ENCODE assay signal across 8 cellular contexts in genomic region chr5:143019614-143020515, GRCh38.
DNase-seq lines count a peak whose midpoint lies in the region; ATAC-seq and TF ChIP-seq lines count a peak whose summit lies in the region.

No MANE protein-coding gene starts in this region.

- no peaks in the 10 kb centered on the region for H3K9me3 Mint-ChIP-seq in activated naive CD8-positive, alpha-beta T cell (ENCODE audit: low read depth)

- no peak overlapping the region for H2AFZ ChIP-seq in DND-41 (ENCODE audit: low read depth, low read length)

- H4K20me1 ChIP-seq in DND-41 (ENCODE audit: insufficient read depth, low read length): no peaks in the 10 kb centered on the region

- no peaks in the 10 kb centered on the region for H3K27me3 Mint-ChIP-seq in activated naive CD8-positive, alpha-beta T cell

- peak overlapping the region; percentile 38 for H3K27ac Mint-ChIP-seq in activated naive CD8-positive, alpha-beta T cell

- H3K27ac ChIP-seq in DND-41 (ENCODE audit: low read length): no peak overlapping the region

- H3K4me1 ChIP-seq in DND-41 (ENCODE audit: insufficient read depth, low read length): no peaks in the 10 kb centered on the region

- ATAC-seq in DND-41 (ENCODE audit: insufficient read depth, low read depth) (peak; percentile 35; the same call in 1 of the 3 replicates), HG03045 (IDR thresholded peaks at IDR 0.05; ENCODE audit: unreplicated experiment) (peak; percentile 84)

- DNase-seq in DND-41: no peak
- no peak for DNase-seq in inferior parietal cortex (ENCODE audit: extremely low spot score)
- no peak for DNase-seq in LoVo (ENCODE audit: low spot score)
- DNase-seq in NCI-H1436 treated with DMSO at 0.1 percent for 48 hours (lab: John Stamatoyannopoulos, UW): no peak
- DNase-seq in mesenteric fat pad (ENCODE audit: low spot score): no peak

- no peak overlapping the region for H3K4me2 ChIP-seq in DND-41 (ENCODE audit: insufficient read depth, low read length)

- peaks cover 31% of the 10 kb centered on the region for H3K4me1 Mint-ChIP-seq in activated naive CD8-positive, alpha-beta T cell (ENCODE audit: low read depth)

- H3K36me3 ChIP-seq in DND-41 (ENCODE audit: insufficient read depth, low read length): peaks cover 8% of the 10 kb centered on the region; the same call in 1 of the 2 replicates

- H3K27me3 ChIP-seq in DND-41 (ENCODE audit: insufficient read depth, low read length, poor library complexity): no peaks in the 10 kb centered on the region

- TF ChIP-seq POLR2A in GM19099 (IDR thresholded peaks at IDR 0.05; ENCODE audit: extremely low read depth, insufficient read length, low read depth): peak; percentile 32

- no peaks in the 10 kb centered on the region for H3K79me2 ChIP-seq in DND-41 (ENCODE audit: insufficient read depth, low read length)

- TF ChIP-seq CTCF in DND-41 (IDR thresholded peaks at IDR 0.05; ENCODE audit: borderline replicate concordance, extremely low read depth, low read length, poor library complexity, severe bottlenecking): no peak

- peaks cover 2% of the 10 kb centered on the region for H3K9me3 ChIP-seq in DND-41 (ENCODE audit: insufficient read depth, low read length, severe bottlenecking)

- H3K4me3 ChIP-seq in DND-41 (ENCODE audit: low read depth in 1 of 2, low read length in 2 of 2): no peak overlapping the region

- H3K9ac ChIP-seq in DND-41 (ENCODE audit: low read depth, low read length): no peak overlapping the region

- H3K4me3 Mint-ChIP-seq in activated naive CD8-positive, alpha-beta T cell: no peak overlapping the region

- H3K36me3 Mint-ChIP-seq in activated naive CD8-positive, alpha-beta T cell: peaks cover 32% of the 10 kb centered on the region
